Comparison of ENCODE assay signal across 1 cellular context in the genomic region with DNA sequence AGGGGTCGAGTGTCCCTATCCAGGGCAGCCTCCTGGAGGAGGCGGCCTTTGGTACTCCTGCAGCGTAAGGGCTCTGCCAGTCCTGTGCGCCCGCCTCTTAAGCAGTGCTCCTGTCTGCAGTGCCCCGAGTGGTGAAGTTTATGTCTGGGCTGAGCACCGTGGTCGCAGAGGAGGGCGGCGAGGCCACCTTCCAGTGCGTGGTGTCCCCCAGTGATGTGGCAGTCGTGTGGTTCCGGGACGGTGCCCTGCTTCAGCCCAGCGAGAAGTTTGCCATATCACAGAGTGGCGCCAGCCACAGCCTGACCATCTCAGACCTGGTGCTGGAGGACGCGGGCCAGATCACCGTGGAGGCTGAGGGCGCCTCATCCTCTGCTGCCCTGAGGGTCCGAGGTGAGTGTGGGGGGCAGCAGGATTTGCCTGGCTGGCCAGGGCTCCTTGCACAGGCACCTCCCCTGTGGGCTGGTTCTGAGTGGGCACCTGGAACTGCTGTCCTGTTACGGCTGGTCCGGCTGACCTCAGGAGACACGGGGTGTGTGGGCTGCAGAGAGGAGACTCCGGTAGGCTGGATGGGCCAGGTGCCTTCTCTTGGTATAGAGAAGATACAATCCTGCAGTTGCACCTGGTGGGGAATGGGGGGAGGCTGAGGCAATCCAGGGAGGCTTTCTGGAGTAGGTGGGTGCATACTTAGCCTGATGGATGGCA.
TF ChIP-seq lines count a peak whose summit lies in the region.

No MANE protein-coding gene starts in this region.

TF ChIP-seq in GM23338, 12 proteins besides CTCF, POLR2A, EP300 and RAD21 (continued from another document):
- TF ChIP-seq EZH2 (IDR thresholded peaks at IDR 0.05; ENCODE audit: low read depth, unreplicated experiment) (no peak), STAT1 (IDR thresholded peaks at IDR 0.05; ENCODE audit: unreplicated experiment) (no peak), ZNF114 (CRISPR knock-in tag; IDR thresholded peaks at IDR 0.05) (no peak), EZH2phosphoT487 (IDR thresholded peaks at IDR 0.05; ENCODE audit: unreplicated experiment) (no peak)
- TF ChIP-seq, protein P1, sequence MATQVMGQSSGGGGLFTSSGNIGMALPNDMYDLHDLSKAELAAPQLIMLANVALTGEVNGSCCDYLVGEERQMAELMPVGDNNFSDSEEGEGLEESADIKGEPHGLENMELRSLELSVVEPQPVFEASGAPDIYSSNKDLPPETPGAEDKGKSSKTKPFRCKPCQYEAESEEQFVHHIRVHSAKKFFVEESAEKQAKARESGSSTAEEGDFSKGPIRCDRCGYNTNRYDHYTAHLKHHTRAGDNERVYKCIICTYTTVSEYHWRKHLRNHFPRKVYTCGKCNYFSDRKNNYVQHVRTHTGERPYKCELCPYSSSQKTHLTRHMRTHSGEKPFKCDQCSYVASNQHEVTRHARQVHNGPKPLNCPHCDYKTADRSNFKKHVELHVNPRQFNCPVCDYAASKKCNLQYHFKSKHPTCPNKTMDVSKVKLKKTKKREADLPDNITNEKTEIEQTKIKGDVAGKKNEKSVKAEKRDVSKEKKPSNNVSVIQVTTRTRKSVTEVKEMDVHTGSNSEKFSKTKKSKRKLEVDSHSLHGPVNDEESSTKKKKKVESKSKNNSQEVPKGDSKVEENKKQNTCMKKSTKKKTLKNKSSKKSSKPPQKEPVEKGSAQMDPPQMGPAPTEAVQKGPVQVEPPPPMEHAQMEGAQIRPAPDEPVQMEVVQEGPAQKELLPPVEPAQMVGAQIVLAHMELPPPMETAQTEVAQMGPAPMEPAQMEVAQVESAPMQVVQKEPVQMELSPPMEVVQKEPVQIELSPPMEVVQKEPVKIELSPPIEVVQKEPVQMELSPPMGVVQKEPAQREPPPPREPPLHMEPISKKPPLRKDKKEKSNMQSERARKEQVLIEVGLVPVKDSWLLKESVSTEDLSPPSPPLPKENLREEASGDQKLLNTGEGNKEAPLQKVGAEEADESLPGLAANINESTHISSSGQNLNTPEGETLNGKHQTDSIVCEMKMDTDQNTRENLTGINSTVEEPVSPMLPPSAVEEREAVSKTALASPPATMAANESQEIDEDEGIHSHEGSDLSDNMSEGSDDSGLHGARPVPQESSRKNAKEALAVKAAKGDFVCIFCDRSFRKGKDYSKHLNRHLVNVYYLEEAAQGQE (IDR thresholded peaks at IDR 0.05; ENCODE audit: unreplicated experiment) = no peak
- TF ChIP-seq, protein P2, sequence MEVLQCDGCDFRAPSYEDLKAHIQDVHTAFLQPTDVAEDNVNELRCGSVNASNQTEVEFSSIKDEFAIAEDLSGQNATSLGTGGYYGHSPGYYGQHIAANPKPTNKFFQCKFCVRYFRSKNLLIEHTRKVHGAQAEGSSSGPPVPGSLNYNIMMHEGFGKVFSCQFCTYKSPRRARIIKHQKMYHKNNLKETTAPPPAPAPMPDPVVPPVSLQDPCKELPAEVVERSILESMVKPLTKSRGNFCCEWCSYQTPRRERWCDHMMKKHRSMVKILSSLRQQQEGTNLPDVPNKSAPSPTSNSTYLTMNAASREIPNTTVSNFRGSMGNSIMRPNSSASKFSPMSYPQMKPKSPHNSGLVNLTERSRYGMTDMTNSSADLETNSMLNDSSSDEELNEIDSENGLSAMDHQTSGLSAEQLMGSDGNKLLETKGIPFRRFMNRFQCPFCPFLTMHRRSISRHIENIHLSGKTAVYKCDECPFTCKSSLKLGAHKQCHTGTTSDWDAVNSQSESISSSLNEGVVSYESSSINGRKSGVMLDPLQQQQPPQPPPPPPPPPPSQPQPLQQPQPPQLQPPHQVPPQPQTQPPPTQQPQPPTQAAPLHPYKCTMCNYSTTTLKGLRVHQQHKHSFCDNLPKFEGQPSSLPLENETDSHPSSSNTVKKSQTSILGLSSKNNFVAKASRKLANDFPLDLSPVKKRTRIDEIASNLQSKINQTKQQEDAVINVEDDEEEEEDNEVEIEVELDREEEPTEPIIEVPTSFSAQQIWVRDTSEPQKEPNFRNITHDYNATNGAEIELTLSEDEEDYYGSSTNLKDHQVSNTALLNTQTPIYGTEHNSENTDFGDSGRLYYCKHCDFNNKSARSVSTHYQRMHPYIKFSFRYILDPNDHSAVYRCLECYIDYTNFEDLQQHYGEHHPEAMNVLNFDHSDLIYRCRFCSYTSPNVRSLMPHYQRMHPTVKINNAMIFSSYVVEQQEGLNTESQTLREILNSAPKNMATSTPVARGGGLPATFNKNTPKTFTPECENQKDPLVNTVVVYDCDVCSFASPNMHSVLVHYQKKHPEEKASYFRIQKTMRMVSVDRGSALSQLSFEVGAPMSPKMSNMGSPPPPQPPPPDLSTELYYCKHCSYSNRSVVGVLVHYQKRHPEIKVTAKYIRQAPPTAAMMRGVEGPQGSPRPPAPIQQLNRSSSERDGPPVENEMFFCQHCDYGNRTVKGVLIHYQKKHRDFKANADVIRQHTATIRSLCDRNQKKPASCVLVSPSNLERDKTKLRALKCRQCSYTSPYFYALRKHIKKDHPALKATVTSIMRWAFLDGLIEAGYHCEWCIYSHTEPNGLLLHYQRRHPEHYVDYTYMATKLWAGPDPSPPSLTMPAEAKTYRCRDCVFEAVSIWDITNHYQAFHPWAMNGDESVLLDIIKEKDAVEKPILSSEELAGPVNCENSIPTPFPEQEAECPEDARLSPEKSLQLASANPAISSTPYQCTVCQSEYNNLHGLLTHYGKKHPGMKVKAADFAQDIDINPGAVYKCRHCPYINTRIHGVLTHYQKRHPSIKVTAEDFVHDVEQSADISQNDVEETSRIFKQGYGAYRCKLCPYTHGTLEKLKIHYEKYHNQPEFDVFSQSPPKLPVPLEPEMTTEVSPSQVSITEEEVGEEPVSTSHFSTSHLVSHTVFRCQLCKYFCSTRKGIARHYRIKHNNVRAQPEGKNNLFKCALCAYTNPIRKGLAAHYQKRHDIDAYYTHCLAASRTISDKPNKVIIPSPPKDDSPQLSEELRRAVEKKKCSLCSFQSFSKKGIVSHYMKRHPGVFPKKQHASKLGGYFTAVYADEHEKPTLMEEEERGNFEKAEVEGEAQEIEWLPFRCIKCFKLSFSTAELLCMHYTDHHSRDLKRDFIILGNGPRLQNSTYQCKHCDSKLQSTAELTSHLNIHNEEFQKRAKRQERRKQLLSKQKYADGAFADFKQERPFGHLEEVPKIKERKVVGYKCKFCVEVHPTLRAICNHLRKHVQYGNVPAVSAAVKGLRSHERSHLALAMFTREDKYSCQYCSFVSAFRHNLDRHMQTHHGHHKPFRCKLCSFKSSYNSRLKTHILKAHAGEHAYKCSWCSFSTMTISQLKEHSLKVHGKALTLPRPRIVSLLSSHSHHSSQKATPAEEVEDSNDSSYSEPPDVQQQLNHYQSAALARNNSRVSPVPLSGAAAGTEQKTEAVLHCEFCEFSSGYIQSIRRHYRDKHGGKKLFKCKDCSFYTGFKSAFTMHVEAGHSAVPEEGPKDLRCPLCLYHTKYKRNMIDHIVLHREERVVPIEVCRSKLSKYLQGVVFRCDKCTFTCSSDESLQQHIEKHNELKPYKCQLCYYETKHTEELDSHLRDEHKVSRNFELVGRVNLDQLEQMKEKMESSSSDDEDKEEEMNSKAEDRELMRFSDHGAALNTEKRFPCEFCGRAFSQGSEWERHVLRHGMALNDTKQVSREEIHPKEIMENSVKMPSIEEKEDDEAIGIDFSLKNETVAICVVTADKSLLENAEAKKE (CRISPR knock-in tag; IDR thresholded peaks at IDR 0.05) = no peak
TF ChIP-seq in GM23338: peak in this region for 0.
